ENCODE assay signal across 8 cellular contexts in genomic region chr11:36056160-36056751, GRCh38.
DNase-seq lines count a peak whose midpoint lies in the region; ATAC-seq, FAIRE-seq and TF ChIP-seq lines count a peak whose summit lies in the region.

No MANE protein-coding gene starts in this region.

- H3K9ac ChIP-seq in IMR-90 (ENCODE audit: low read depth, low read length) (no peak overlapping the region), GM12878 (ENCODE audit: control insufficient read depth, insufficient read depth, low read length) (no peak overlapping the region)

- H3K4me3 ChIP-seq in IMR-90 (ENCODE audit: insufficient read depth, low read depth, low read length) (no peak overlapping the region), GM12878 (no peak overlapping the region), uterus (no peak overlapping the region)

- TF ChIP-seq CTCF in D721Med (IDR thresholded peaks at IDR 0.05; ENCODE audit: insufficient read depth, missing control alignments), result peak; percentile 55
- peak; percentile 44 for TF ChIP-seq CTCF in IMR-90 (conservative IDR thresholded peaks at IDR 0.05; ENCODE audit: low read depth, low read length)
- TF ChIP-seq CTCF in GM12878 (IDR thresholded peaks at IDR 0.05 in 2 of 3, conservative IDR thresholded peaks at IDR 0.05 in 1 of 3; ENCODE audit: control insufficient read depth in 2 of 3, extremely low read depth in 1 of 3, insufficient read depth in 1 of 3, low read depth in 3 of 3, low read length in 3 of 3), result peak; percentile 41 to 62 (median 53); a peak in 5 of 6 replicates
- TF ChIP-seq CTCF in uterus (IDR thresholded peaks at IDR 0.05), result peak in 1 of 4 experiments; percentile 13

- in situ Hi-C loops in IMR-90 (cut with MboI; ENCODE audit: low sequenced_read_pairs) (no loop called here), GM12878 (cut with MboI) (no loop called here)

- no peak overlapping the region for H2BK20ac ChIP-seq in IMR-90 (ENCODE audit: low read depth, low read length)

- H3K4me1 ChIP-seq in IMR-90 (ENCODE audit: control insufficient read depth, insufficient read depth, low read length), result peaks cover 2% of the 10 kb centered on the region; the same call in 1 of the 2 replicates
- no peaks in the 10 kb centered on the region; the same call in 1 of the 2 replicates for H3K4me1 ChIP-seq in GM12878 (ENCODE audit: control insufficient read depth, insufficient read depth, low read length)
- H3K4me1 ChIP-seq in uterus, result peaks cover 0 to 7% of the 10 kb centered on the region in 2 donors

- no peak for TF ChIP-seq POLR2A in IMR-90 (IDR thresholded peaks at IDR 0.05; ENCODE audit: low read depth, low read length)
- no peak for TF ChIP-seq POLR2A in GM12878 (IDR thresholded peaks at IDR 0.05; ENCODE audit: low read depth, low read length)
- no peak for TF ChIP-seq POLR2A in uterus (IDR thresholded peaks at IDR 0.05)

- no peak overlapping the region for H2AK5ac ChIP-seq in IMR-90 (ENCODE audit: low read depth, low read length)

- dilution Hi-C loops in IMR-90 (cut with HindIII; ENCODE audit: low sequenced_read_pairs, unreplicated experiment), result no loop called here

- no peaks in the 10 kb centered on the region for H3K79me1 ChIP-seq in IMR-90 (ENCODE audit: low read depth in 1 of 2, low read length in 2 of 2)

- no peaks in the 10 kb centered on the region for H3K9me1 ChIP-seq in IMR-90 (ENCODE audit: insufficient read depth, low read length)

- H3K56ac ChIP-seq in IMR-90 (ENCODE audit: extremely low read depth, insufficient read depth, low read length), result no peak overlapping the region

- RAD21 ChIA-PET in GM12878 (lab: Charles Lee; ENCODE audit: unreplicated experiment), result interaction anchor here (0.7 to 2.6 kb wide), 4 partner anchors 76 to 453 kb away, joined by 3 to 24 read pairs (median 6); no protein-coding TSS in a partner anchor

- SMC1A ChIA-PET in GM12878 (lab: Charles Lee; ENCODE audit: uncharacterized antibody, unreplicated experiment), result interaction anchor here (0.5 to 2.0 kb wide), 4 partner anchors 75 to 234 kb away, joined by 3 to 10 read pairs (median 4); no protein-coding TSS in a partner anchor

- H3K27me3 ChIP-seq in IMR-90 (ENCODE audit: control insufficient read depth, insufficient read depth, low read length) (0 out of 2 replicates have a peak, but pooled peaks cover 2% of the 10 kb centered on the region), GM12878 (replicated peaks in 1 of 2; ENCODE audit: control insufficient read depth in 2 of 2, insufficient read depth in 2 of 2, low read length in 1 of 2) (no peaks in the 10 kb centered on the region; a peak in 1 of 4 replicates), uterus (no peaks in the 10 kb centered on the region)

- TF ChIP-seq EP300 in GM12878 (IDR thresholded peaks at IDR 0.05; ENCODE audit: borderline replicate concordance in 1 of 2, control insufficient read depth in 1 of 2, low read depth in 2 of 2, low read length in 2 of 2), result no peak

- no peaks in the 10 kb centered on the region for H4K20me1 ChIP-seq in IMR-90 (ENCODE audit: insufficient read depth, low read length)
- H4K20me1 ChIP-seq in GM12878 (ENCODE audit: control insufficient read depth, insufficient read depth), result no peaks in the 10 kb centered on the region

- no peaks in the 10 kb centered on the region for H3K79me2 ChIP-seq in GM12878 (ENCODE audit: control insufficient read depth, insufficient read depth, low read length)

- H3K4ac ChIP-seq in IMR-90 (ENCODE audit: low read depth, low read length), result no peak overlapping the region

- WGBS in IMR-90 (ENCODE audit: extremely low coverage in 2 of 2, insufficient read length in 1 of 2), 2 experiments, result 98% methylated on average over 7 of the region's 8 CpGs; no CpG with 5 or more reads in 1 of the 2 experiments
- 69% methylated on average over 8 of the region's 8 CpGs for WGBS in GM12878 (ENCODE audit: insufficient coverage, insufficient replicate concordance, low lambda C conversion rate, missing lambda C conversion rate)

- POLR2A ChIA-PET in IMR-90 (lab: Charles Lee; ENCODE audit: unreplicated experiment), result interaction anchor here (0.6 kb wide), 1 partner anchor 102 kb away, joined by 8 read pairs; no protein-coding TSS in a partner anchor
- POLR2A ChIA-PET in GM12878 (lab: Charles Lee), result no interaction called here

- H3K14ac ChIP-seq in IMR-90 (replicated peaks; ENCODE audit: low read depth, low read length), result no peak overlapping the region

- FAIRE-seq in D721Med (lab: Jason Lieb, UNC) (no peak), GM12878 (lab: Jason Lieb, UNC) (no peak)

- H3K36me3 ChIP-seq in IMR-90 (ENCODE audit: control insufficient read depth, insufficient read depth, low read length), result no peaks in the 10 kb centered on the region
- H3K36me3 ChIP-seq in GM12878 (ENCODE audit: control insufficient read depth in 2 of 2, insufficient read depth in 2 of 2, low read length in 1 of 2), result no peaks in the 10 kb centered on the region; a peak in 1 of 4 replicates
- no peaks in the 10 kb centered on the region for H3K36me3 ChIP-seq in uterus

- intact Hi-C loops in IMR-90 (cut with micrococcal nuclease), result no loop called here
- intact Hi-C loops in GM12878 (cut with micrococcal nuclease; ENCODE audit: unreplicated experiment), result loop anchor here (5.0 kb wide), 1 partner anchor 439 kb away; the partner anchor contains the start of gene FJX1
- intact Hi-C loops in uterus (cut with DNase I; ENCODE audit: low total_unique reads), result no loop called here

- H2BK5ac ChIP-seq in IMR-90 (ENCODE audit: low read depth, low read length, poor library complexity, severe bottlenecking), result no peak overlapping the region

- no peak overlapping the region for H4K8ac ChIP-seq in IMR-90 (ENCODE audit: low read depth in 2 of 2, low read length in 2 of 2)

- no peak overlapping the region for H4K5ac ChIP-seq in IMR-90 (ENCODE audit: low read depth, low read length)

- no peak overlapping the region for H2BK120ac ChIP-seq in IMR-90 (ENCODE audit: low read depth, low read length)

- peak; percentile 62 for TF ChIP-seq RAD21 in IMR-90 (IDR thresholded peaks at IDR 0.05; ENCODE audit: low read length)
- peak; percentile 65 for TF ChIP-seq RAD21 in GM12878 (IDR thresholded peaks at IDR 0.05; ENCODE audit: insufficient read depth, low read depth, low read length)

- 0 out of 2 replicates have a peak, but pooled peaks have one; percentile 17 for ATAC-seq in IMR-90 (ENCODE audit: low read depth)
- ATAC-seq in GM12878, result peak; percentile 60
- ATAC-seq in GM21423 (IDR thresholded peaks at IDR 0.05; ENCODE audit: unreplicated experiment), result no peak
- no peak for ATAC-seq in HG02884 (IDR thresholded peaks at IDR 0.05; ENCODE audit: unreplicated experiment)

- H2BK15ac ChIP-seq in IMR-90 (ENCODE audit: low read depth, low read length), result no peak overlapping the region

- no peak overlapping the region for H3K23ac ChIP-seq in IMR-90 (ENCODE audit: low read depth, low read length)

- H3K4me2 ChIP-seq in IMR-90 (ENCODE audit: low read depth, low read length) (no peak overlapping the region), GM12878 (ENCODE audit: control insufficient read depth, insufficient read depth) (no peak overlapping the region)

- no peak overlapping the region for H4K91ac ChIP-seq in IMR-90 (ENCODE audit: insufficient read depth, low read depth, low read length)

- H3K27ac ChIP-seq in IMR-90 (ENCODE audit: insufficient read depth, low read length) (no peak overlapping the region), GM12878 (ENCODE audit: control insufficient read depth, insufficient read depth) (no peak overlapping the region), uterus (no peak overlapping the region)

- no peak overlapping the region for H3K18ac ChIP-seq in IMR-90 (ENCODE audit: low read depth, low read length)

- no peak overlapping the region for H2AK9ac ChIP-seq in IMR-90 (replicated peaks; ENCODE audit: low read depth, low read length, poor library complexity)

- CTCF ChIA-PET in IMR-90 (lab: Yijun Ruan, JAX) (interaction anchor here (0.6 to 1.5 kb wide), 6 partner anchors 12 to 330 kb away, joined by 3 to 9 read pairs (median 4); no protein-coding TSS in a partner anchor), GM12878 (lab: Yijun Ruan, JAX) (interaction anchor here (0.7 to 2.6 kb wide), 13 partner anchors 11 to 437 kb away, joined by 3 to 22 read pairs (median 3); no protein-coding TSS in a partner anchor)

- peak; percentile 27 for DNase-seq in D721Med (ENCODE audit: insufficient read length, low spot score)
- DNase-seq in IMR-90, result peak; percentile 40
- DNase-seq in GM12878 (ENCODE audit: low read depth, low spot score), result no peak
- DNase-seq in lung microvascular endothelial cell (ENCODE audit: low read depth in 2 of 2), result peak; percentile 58 to 69
- DNase-seq in uterus, result no peak
- DNase-seq in CD1c-positive myeloid dendritic cell (ENCODE audit: extremely low spot score), result no peak

- H3K9me3 ChIP-seq in IMR-90 (ENCODE audit: control insufficient read depth, insufficient read depth, low read length) (0 out of 2 replicates have a peak, but pooled peaks cover 2% of the 10 kb centered on the region), GM12878 (replicated peaks; ENCODE audit: control insufficient read depth, insufficient read depth, low read length) (peaks cover 3% of the 10 kb centered on the region; the same call in 1 of the 3 replicates), uterus (peaks cover 0 to 7% of the 10 kb centered on the region in 2 donors)

- H2AFZ ChIP-seq in IMR-90 (replicated peaks; ENCODE audit: low read length, poor library complexity) (no peak overlapping the region), GM12878 (ENCODE audit: control insufficient read depth, low read depth, low read length) (no peak overlapping the region)

- BruUV-seq in IMR-90 (replicated peaks; lab: Mats Ljungman, UMichigan) (no TSS peak), GM12878 (replicated peaks; lab: Mats Ljungman, UMichigan) (no TSS peak)

TF ChIP-seq in IMR-90, 13 proteins besides CTCF, POLR2A, EP300 and RAD21:
- no peak for TF ChIP-seq FOS (IDR thresholded peaks at IDR 0.05; ENCODE audit: low read depth, low read length)
- TF ChIP-seq BHLHE40 (IDR thresholded peaks at IDR 0.05; ENCODE audit: low read depth, low read length), result no peak
- TF ChIP-seq SMC3 (IDR thresholded peaks at IDR 0.05; ENCODE audit: low read depth, low read length), result peak; percentile 54
- no peak for TF ChIP-seq MAZ (IDR thresholded peaks at IDR 0.05; ENCODE audit: borderline replicate concordance, low read depth, low read length)

TF ChIP-seq in GM12878, 131 proteins besides CTCF, POLR2A, EP300 and RAD21:
- TF ChIP-seq EED (IDR thresholded peaks at IDR 0.05; ENCODE audit: low read depth), result no peak
- TF ChIP-seq SMC3 (IDR thresholded peaks at IDR 0.05; ENCODE audit: borderline replicate concordance, low read length), result peak; percentile 36; the same call in 1 of the 2 replicates

Comparison
In these comparisons a context has a peak if more than half of its experiments do, and no peak if none do; other contexts are left out.
1. DNase-seq: peak in D721Med (single experiment), IMR-90 (single experiment) and lung microvascular endothelial cell (2 of 2); none in GM12878 (single experiment), uterus (0 of 2) and CD1c-positive myeloid dendritic cell (single experiment).
2. ATAC-seq: peak in IMR-90 (single experiment) and GM12878 (single experiment); none in GM21423 (single experiment) and HG02884 (single experiment).